In the genomic region with DNA sequence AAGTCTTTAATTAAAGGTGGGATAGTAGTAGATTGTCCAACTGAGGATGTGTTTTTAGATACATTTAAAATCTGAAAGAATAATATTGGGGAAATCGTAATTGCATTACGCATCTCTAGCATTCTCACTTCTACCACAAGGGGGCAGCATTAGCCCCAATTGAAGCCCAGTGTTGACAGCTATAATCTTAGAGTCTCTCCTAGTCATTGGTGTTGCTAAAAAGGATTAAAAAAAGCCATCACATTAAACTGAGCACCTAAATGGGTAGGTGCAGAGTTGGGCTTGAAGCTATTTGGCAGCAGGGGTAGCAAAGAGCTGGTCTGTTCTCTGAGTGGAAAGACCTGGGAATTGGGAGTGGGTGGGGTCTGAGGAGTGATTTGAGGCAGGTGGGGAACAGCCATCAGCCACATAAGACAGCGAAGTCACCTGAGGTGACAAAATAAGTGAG, we compare ENCODE assay signal across 8 cellular contexts.
DNase-seq lines count a peak whose midpoint lies in the region; ATAC-seq, FAIRE-seq and TF ChIP-seq lines count a peak whose summit lies in the region.

No MANE protein-coding gene starts in this region.

- no peaks in the 10 kb centered on the region for H3K9me3 Mint-ChIP-seq in T-helper 2 cell treated with Interferon-gamma antibody and Interleukin-4, amounts not matched to agents 5 μg/mL and 100 μg/mL, for 36 hours

- H3K36me3 ChIP-seq in Loucy (ENCODE audit: insufficient read depth, low read length): no peaks in the 10 kb centered on the region
- H3K36me3 ChIP-seq in left lung: no peaks in the 10 kb centered on the region

- H3K27ac ChIP-seq in left lung: no peak overlapping the region

- DNase-seq in NCI-H446 (lab: John Stamatoyannopoulos, UW) (peak; percentile 0 to 2), NCI-H446 treated with DMSO at 0.1 percent for 48 hours (lab: John Stamatoyannopoulos, UW) (no peak), H54 (ENCODE audit: insufficient read length, low spot score) (peak; percentile 19), cerebellar cortex (ENCODE audit: low spot score) (peak; percentile 27), left lung (no peak)
- DNase-seq in T-helper 2 cell treated with Interferon-gamma antibody and Interleukin-4, amounts not matched to agents 5 μg/mL and 100 μg/mL, for 36 hours (ENCODE audit: low spot score): peak; percentile 23
- peak; percentile 12 for DNase-seq in stimulated activated CD8-positive, alpha-beta memory T cell treated with anti-CD3 and anti-CD28 coated beads, Interleukin-15, amount 100 ng/mL, for 1 hour (ENCODE audit: low read depth)

- H3K27ac Mint-ChIP-seq in T-helper 2 cell treated with Interferon-gamma antibody and Interleukin-4, amounts not matched to agents 5 μg/mL and 100 μg/mL, for 36 hours: no peak overlapping the region

- H3K4me1 Mint-ChIP-seq in T-helper 2 cell treated with Interferon-gamma antibody and Interleukin-4, amounts not matched to agents 5 μg/mL and 100 μg/mL, for 36 hours (ENCODE audit: low read depth): peaks cover 2% of the 10 kb centered on the region

- H3K9ac ChIP-seq in Loucy (ENCODE audit: low read depth, low read length, poor library complexity, severe bottlenecking): no peak overlapping the region

- TF ChIP-seq CTCF in Loucy (conservative IDR thresholded peaks at IDR 0.05; ENCODE audit: low read length) (peak; percentile 93), left lung (IDR thresholded peaks at IDR 0.05) (peak; percentile 83 to 90)

- no peaks in the 10 kb centered on the region for H4K20me1 ChIP-seq in Loucy (ENCODE audit: insufficient read depth, low read length, poor library complexity, severe bottlenecking)

- no peak overlapping the region for H3K4me3 Mint-ChIP-seq in T-helper 2 cell treated with Interferon-gamma antibody and Interleukin-4, amounts not matched to agents 5 μg/mL and 100 μg/mL, for 36 hours

- H3K79me2 ChIP-seq in Loucy (ENCODE audit: insufficient read depth, low read length): no peaks in the 10 kb centered on the region

- TF ChIP-seq POLR2A in H54 (IDR thresholded peaks at IDR 0.05; ENCODE audit: low read depth, low read length): no peak

- H3K4me3 ChIP-seq in Loucy (ENCODE audit: low read length, poor library complexity, severe bottlenecking): no peak overlapping the region
- no peak overlapping the region for H3K4me3 ChIP-seq in left lung

- H3K9me2 ChIP-seq in Loucy (replicated peaks; ENCODE audit: low read depth, low read length): no peaks in the 10 kb centered on the region

- FAIRE-seq in H54 (lab: Jason Lieb, UNC): peak; percentile 96

- H3K4me1 ChIP-seq in Loucy (ENCODE audit: insufficient read depth, low read length, poor library complexity, severe bottlenecking): no peaks in the 10 kb centered on the region
- H3K4me1 ChIP-seq in left lung: no peaks in the 10 kb centered on the region

- no peaks in the 10 kb centered on the region for H3K27me3 ChIP-seq in Loucy (ENCODE audit: insufficient read depth, low read length, poor library complexity, severe bottlenecking)
- no peaks in the 10 kb centered on the region for H3K27me3 ChIP-seq in left lung

- no peaks in the 10 kb centered on the region for H3K36me3 Mint-ChIP-seq in T-helper 2 cell treated with Interferon-gamma antibody and Interleukin-4, amounts not matched to agents 5 μg/mL and 100 μg/mL, for 36 hours (ENCODE audit: low read depth)

- no peaks in the 10 kb centered on the region for H3K9me3 ChIP-seq in Loucy (ENCODE audit: insufficient read depth, low read depth, low read length)
- H3K9me3 ChIP-seq in left lung: no peaks in the 10 kb centered on the region

- peak; percentile 86 for ATAC-seq in left lung

- H2AFZ ChIP-seq in Loucy (ENCODE audit: low read length): no peak overlapping the region

- intact Hi-C loops in left lung (cut with DNase I): loop anchor here in 1 of 2 donors (10.0 kb wide), 1 partner anchor 599 kb away; no protein-coding TSS in a partner anchor

- H3K27me3 Mint-ChIP-seq in T-helper 2 cell treated with Interferon-gamma antibody and Interleukin-4, amounts not matched to agents 5 μg/mL and 100 μg/mL, for 36 hours (ENCODE audit: low read depth): no peaks in the 10 kb centered on the region

- no peak overlapping the region for H3K4me2 ChIP-seq in Loucy (ENCODE audit: low read depth, low read length, poor library complexity, severe bottlenecking)

- H3F3A ChIP-seq in Loucy (ENCODE audit: low read depth): no peaks in the 10 kb centered on the region

Comparison
In these comparisons a context has a peak if more than half of its experiments do, and no peak if none do; other contexts are left out.
1. DNase-seq: peak in NCI-H446 (2 of 2), H54 (single experiment), T-helper 2 cell treated with Interferon-gamma antibody and Interleukin-4, amounts not matched to agents 5 μg/mL and 100 μg/mL, for 36 hours (single experiment), cerebellar cortex (single experiment) and stimulated activated CD8-positive, alpha-beta memory T cell treated with anti-CD3 and anti-CD28 coated beads, Interleukin-15, amount 100 ng/mL, for 1 hour (single experiment); none in NCI-H446 treated with DMSO at 0.1 percent for 48 hours (single experiment) and left lung (0 of 2).